In the genomic region with DNA sequence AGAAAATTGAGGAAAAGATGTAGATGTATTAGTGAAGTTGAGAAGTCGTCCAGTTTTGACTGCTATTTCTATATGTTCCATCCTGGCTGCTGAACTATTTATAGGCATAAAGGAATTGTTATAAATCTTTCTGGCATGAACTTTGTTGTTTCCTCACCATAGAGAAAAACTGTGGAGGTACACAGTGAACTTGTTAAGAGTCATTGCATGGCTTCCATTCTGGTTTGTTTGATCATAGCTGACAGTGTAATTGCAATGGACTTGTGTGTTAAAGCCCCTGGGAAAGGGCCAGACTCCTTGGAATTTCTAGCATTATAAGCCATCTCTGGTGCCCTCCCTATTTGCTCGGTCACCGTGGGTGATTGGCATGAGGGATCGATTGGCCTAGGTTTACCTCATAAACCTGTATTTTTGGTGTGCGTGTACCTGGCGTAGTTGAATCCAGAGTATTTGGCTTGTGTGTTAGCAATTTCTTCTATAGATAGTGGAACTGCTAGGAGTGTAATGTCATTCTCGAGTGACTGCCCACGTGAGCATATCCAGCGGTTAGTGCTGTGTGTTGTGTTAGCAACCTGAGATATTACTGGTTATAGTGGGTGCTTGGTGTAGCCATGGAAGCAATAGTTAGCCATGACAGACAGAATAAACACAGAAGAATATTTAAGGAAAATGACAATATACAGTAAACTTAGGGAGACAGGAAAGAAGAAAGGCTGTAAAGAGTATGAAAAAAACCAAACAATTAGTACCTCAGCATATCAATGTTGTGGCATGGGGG, we compare ENCODE assay signal across 19 cellular contexts. TPM values are rescaled to one million over a fixed set of nuclear protein-coding genes. Genes with fewer than 3 reads are reported as not detected.
DNase-seq lines count a peak whose midpoint lies in the region; ATAC-seq and TF ChIP-seq lines count a peak whose summit lies in the region.
"Had no signal": no experiment of that assay in that cellular context is flagged by ENCODE, and none has a peak within 500 bp of the region (broad histone marks: within the 10 kb centered on the region; RNA-seq: fewer than 3 reads in every experiment).

No MANE protein-coding gene starts in this region.

- no peak for TF ChIP-seq CTCF in OCI-LY1 (IDR thresholded peaks at IDR 0.05; ENCODE audit: low read length)
- TF ChIP-seq CTCF in cardiac muscle cell (IDR thresholded peaks at IDR 0.05; ENCODE audit: low read depth, low read length), result no peak

- no peaks in the 10 kb centered on the region for H3K27me3 Mint-ChIP-seq in stimulated activated naive B cell treated with anti-CD40 and anti-IgM and Interleukin-4, amounts not matched to agents 10 μg/mL and 1 μg/mL and 100 μg/mL, for 72 hours

- H3K4me3 ChIP-seq in OCI-LY1 (ENCODE audit: low read depth, low read length, poor library complexity, severe bottlenecking) (no peak overlapping the region), cardiac muscle cell (no peak overlapping the region), muscle layer of duodenum (ENCODE audit: low read depth in 1 of 2, low read length in 2 of 2) (no peak overlapping the region)
- H3K4me3 ChIP-seq: SK-N-MC had no signal

- H3K4me1 Mint-ChIP-seq in stimulated activated naive B cell treated with anti-CD40 and anti-IgM and Interleukin-4, amounts not matched to agents 10 μg/mL and 1 μg/mL and 100 μg/mL, for 72 hours, result peaks cover 36 to 67% of the 10 kb centered on the region in 2 donors

- no peaks in the 10 kb centered on the region for H4K20me1 ChIP-seq in OCI-LY1 (ENCODE audit: insufficient read depth, low read length)

- no peaks in the 10 kb centered on the region for H3F3A ChIP-seq in OCI-LY1 (ENCODE audit: insufficient read depth, low read length)

- H3K4me3 Mint-ChIP-seq in stimulated activated naive B cell treated with anti-CD40 and anti-IgM and Interleukin-4, amounts not matched to agents 10 μg/mL and 1 μg/mL and 100 μg/mL, for 72 hours, result no peak overlapping the region
- H3K4me3 Mint-ChIP-seq: CD8-positive, alpha-beta memory T cell; HFFc6 had no signal

- H3K9me3 ChIP-seq in OCI-LY1 (ENCODE audit: low read length) (no peaks in the 10 kb centered on the region), cardiac muscle cell (ENCODE audit: low read depth) (no peaks in the 10 kb centered on the region), muscle layer of duodenum (ENCODE audit: control insufficient read depth in 1 of 2, low read length in 2 of 2) (no peaks in the 10 kb centered on the region)
- H3K9me3 ChIP-seq: BE2C had no signal

- H3K4me2 ChIP-seq in OCI-LY1 (ENCODE audit: low read length), result no peak overlapping the region

- peak overlapping the region; percentile 20 for H3K27ac Mint-ChIP-seq in stimulated activated naive B cell treated with anti-CD40 and anti-IgM and Interleukin-4, amounts not matched to agents 10 μg/mL and 1 μg/mL and 100 μg/mL, for 72 hours
- H3K27ac Mint-ChIP-seq: HFFc6 had no signal

- H3K27ac ChIP-seq in OCI-LY1 (ENCODE audit: low read depth, low read length, poor library complexity, severe bottlenecking) (peak overlapping the region; percentile 88), cardiac muscle cell (peak overlapping the region; percentile 17), muscle layer of duodenum (ENCODE audit: low read length) (peak overlapping the region; percentile 52)
- H3K27ac ChIP-seq: SK-N-MC had no signal

- H3K79me2 ChIP-seq in OCI-LY1 (ENCODE audit: insufficient read depth, low read length), result no peaks in the 10 kb centered on the region

- DNase-seq in cardiac muscle cell (ENCODE audit: low read depth in 1 of 2, low spot score in 1 of 2) (no peak), middle frontal gyrus (ENCODE audit: extremely low spot score, low spot score) (no peak)
- DNase-seq in stimulated activated naive B cell treated with anti-CD40 and anti-IgM and Interleukin-4, amounts not matched to agents 10 μg/mL and 1 μg/mL and 100 μg/mL, for 72 hours, result no peak
- no peak for DNase-seq in activated CD4-positive, alpha-beta T cell treated with anti-CD3 and anti-CD28 coated beads for 48 hours
- DNase-seq: BE2C; CD8-positive, alpha-beta memory T cell; HFFc6; Kasumi-1; NCI-H1417; NCI-H2081; NCI-H524 treated with DMSO at 0.1 percent for 48 hours; NK-92 treated with Interleukin-12 subunit alpha and Interleukin-12 subunit beta, amount 100 ng/mL, for 24 hours; PC-3 had no signal

- H3K36me3 ChIP-seq in OCI-LY1 (ENCODE audit: insufficient read depth, low read length) (no peaks in the 10 kb centered on the region), cardiac muscle cell (no peaks in the 10 kb centered on the region), muscle layer of duodenum (ENCODE audit: control insufficient read depth in 1 of 2, insufficient read depth in 2 of 2, low read length in 2 of 2) (no peaks in the 10 kb centered on the region)
- H3K36me3 ChIP-seq: BE2C had no signal

- no peaks in the 10 kb centered on the region for H3K9me2 ChIP-seq in OCI-LY1 (ENCODE audit: low read depth, low read length)

- H3K4me1 ChIP-seq in OCI-LY1 (ENCODE audit: insufficient read depth, low read length, severe bottlenecking) (peaks cover 57% of the 10 kb centered on the region), cardiac muscle cell (ENCODE audit: low read depth) (peaks cover 16% of the 10 kb centered on the region), muscle layer of duodenum (ENCODE audit: control insufficient read depth in 1 of 2, insufficient read depth in 2 of 2, low read length in 2 of 2) (peaks cover 0 to 14% of the 10 kb centered on the region in 2 donors)
- H3K4me1 ChIP-seq: BE2C had no signal

- no peak for ATAC-seq in stimulated activated naive B cell treated with anti-CD40 and anti-IgM and Interleukin-4, amounts not matched to agents 10 μg/mL and 1 μg/mL and 100 μg/mL, for 72 hours (replicated peaks)
- ATAC-seq in HG03521 (IDR thresholded peaks at IDR 0.05; ENCODE audit: unreplicated experiment), result no peak
- no peak for ATAC-seq in GM19023 (IDR thresholded peaks at IDR 0.05; ENCODE audit: unreplicated experiment)
- ATAC-seq: HepG2 had no signal

- H2AFZ ChIP-seq in OCI-LY1 (ENCODE audit: low read length), result no peak overlapping the region

- H3K27me3 ChIP-seq in OCI-LY1 (ENCODE audit: insufficient read depth, low read length) (no peaks in the 10 kb centered on the region), cardiac muscle cell (no peaks in the 10 kb centered on the region), muscle layer of duodenum (ENCODE audit: low read depth, low read length) (no peaks in the 10 kb centered on the region)
- H3K27me3 ChIP-seq: BE2C had no signal

- H3K9me3 Mint-ChIP-seq in stimulated activated naive B cell treated with anti-CD40 and anti-IgM and Interleukin-4, amounts not matched to agents 10 μg/mL and 1 μg/mL and 100 μg/mL, for 72 hours, result no peaks in the 10 kb centered on the region
- H3K9me3 Mint-ChIP-seq: CD8-positive, alpha-beta memory T cell; HFFc6 had no signal

- no peaks in the 10 kb centered on the region for H3K36me3 Mint-ChIP-seq in stimulated activated naive B cell treated with anti-CD40 and anti-IgM and Interleukin-4, amounts not matched to agents 10 μg/mL and 1 μg/mL and 100 μg/mL, for 72 hours
- H3K36me3 Mint-ChIP-seq: CD8-positive, alpha-beta memory T cell had no signal

- H3K9ac ChIP-seq in OCI-LY1 (ENCODE audit: low read length), result no peak overlapping the region

RNA-seq across cellular contexts. Expression of a gene that starts 5.8 kb away (rescaled TPM):
- total RNA-seq in cardiac muscle cell, result 24.8 and 37.8 TPM in 2 replicates
- polyA plus RNA-seq in cardiac muscle cell, result 80.9 and 112 TPM in 2 replicates

Comparison
In these comparisons a context has a peak if more than half of its experiments do, and no peak if none do; other contexts are left out.
1. H3K27ac ChIP-seq: peak in every context shown above with its lines; median percentile 88 in OCI-LY1; 52 in muscle layer of duodenum; 17 in cardiac muscle cell.